In the genomic region with DNA sequence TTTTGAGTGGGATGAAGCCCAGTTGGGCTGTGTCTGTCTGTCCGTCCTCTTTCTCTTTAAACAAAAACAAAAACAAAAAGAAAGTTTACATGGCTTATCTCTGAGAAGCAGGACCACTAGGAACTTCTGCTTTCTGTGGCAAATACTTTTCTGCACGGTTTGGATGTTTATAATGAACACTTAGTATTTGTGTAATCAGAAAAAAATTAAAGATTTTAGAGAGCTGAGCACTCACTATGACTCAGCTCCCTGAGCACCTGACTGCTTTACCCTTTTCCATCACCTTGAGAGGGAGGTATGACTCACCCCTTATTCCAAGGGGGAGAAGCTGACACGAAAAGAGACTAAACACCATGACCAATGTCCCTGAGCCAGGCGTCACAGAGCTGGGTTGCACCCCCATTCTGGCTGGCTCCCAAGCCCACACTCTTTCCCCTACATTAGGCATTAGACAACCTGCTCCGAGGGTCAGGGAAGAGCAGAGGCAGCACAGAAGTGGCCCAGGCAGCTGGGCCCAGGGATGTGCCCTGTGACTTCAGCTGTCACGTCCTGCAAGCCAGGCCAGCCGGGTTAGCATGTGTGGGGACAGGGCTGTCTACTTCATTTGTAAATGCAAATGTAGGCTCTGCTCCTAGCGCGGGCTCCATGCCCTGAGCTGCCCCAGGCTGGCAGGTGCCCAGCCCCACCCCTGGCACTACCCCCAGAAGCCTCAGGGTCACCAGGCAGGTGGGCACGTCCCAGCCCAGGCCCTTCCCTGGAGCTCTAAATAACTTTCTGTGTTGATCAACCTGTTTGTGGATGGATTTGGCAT, we compare ENCODE assay signal across 10 cellular contexts. TPM values are rescaled to one million over a fixed set of nuclear protein-coding genes. Genes with fewer than 3 reads are reported as not detected.
A peak's percentile ranks its signal among the peaks of the same experiment; 100 is the strongest.
DNase-seq lines count a peak whose midpoint lies in the region; ATAC-seq and TF ChIP-seq lines count a peak whose summit lies in the region.
"Had no signal": no experiment of that assay in that cellular context is flagged by ENCODE, and none has a peak within 500 bp of the region (broad histone marks: within the 10 kb centered on the region; RNA-seq: fewer than 3 reads in every experiment).

No MANE protein-coding gene starts in this region.

- TF ChIP-seq CTCF in fibroblast of villous mesenchyme (IDR thresholded peaks at IDR 0.05; ENCODE audit: insufficient read depth, low read depth, low read length), result no peak

- peak; percentile 12 to 14 for DNase-seq in activated CD4-positive, alpha-beta T cell treated with anti-CD3 and anti-CD28 coated beads for 4 hours
- no peak for DNase-seq in activated CD4-positive, alpha-beta T cell treated with anti-CD3 and anti-CD28 coated beads for 1 hour
- DNase-seq in RPMI7951 (ENCODE audit: low read depth) (peak; percentile 71), fibroblast of villous mesenchyme (ENCODE audit: low read depth) (peak; percentile 22), epidermal melanocyte (ENCODE audit: insufficient read length, low spot score) (no peak), SK-N-DZ (ENCODE audit: low spot score) (no peak)
- peak; percentile 28 for DNase-seq in stimulated activated naive CD8-positive, alpha-beta T cell treated with anti-CD3 and anti-CD28 coated beads, Interleukin-15, Interleukin-2, amounts not matched to agents 100 U/mL and 50 U/mL, for 24 hours
- DNase-seq: CD4-positive, CD25-positive, alpha-beta regulatory T cell had no signal

- ATAC-seq in stimulated activated naive CD8-positive, alpha-beta T cell treated with anti-CD3 and anti-CD28 coated beads, Interleukin-15, Interleukin-2, amounts not matched to agents 100 U/mL and 50 U/mL, for 24 hours, result peak; percentile 77
- no peak for ATAC-seq in HG02970 (IDR thresholded peaks at IDR 0.05; ENCODE audit: low FRiP score, unreplicated experiment)

- no peak overlapping the region for H3K4me3 ChIP-seq in fibroblast of villous mesenchyme (ENCODE audit: low read depth, low read length)

RNA-seq across cellular contexts. Expression of a gene that starts 30.4 kb away (rescaled TPM):
- total RNA-seq in RPMI7951 (2014; rRNA removed; shearing (Covaris generic)), result 0.59 and 0.96 TPM in 2 replicates
- total RNA-seq in fibroblast of villous mesenchyme, result under 0.01 TPM in 1 of 2 replicates, not detected in the other
- polyA plus RNA-seq in SK-N-DZ (2014; cell fraction: cytosol; rRNA removed), result 0.71 and 1.4 TPM in 2 replicates
- 3.6 and 3.7 TPM in 2 replicates for polyA plus RNA-seq in SK-N-DZ (2014; cell fraction: nucleus; rRNA removed)
- polyA plus RNA-seq: CD4-positive, CD25-positive, alpha-beta regulatory T cell; IgD-negative memory B cell had no signal

Comparison
In these comparisons a context has a peak if more than half of its experiments do, and no peak if none do; other contexts are left out.
1. DNase-seq: peak in activated CD4-positive, alpha-beta T cell treated with anti-CD3 and anti-CD28 coated beads for 4 hours (2 of 2), RPMI7951 (single experiment), fibroblast of villous mesenchyme (single experiment) and stimulated activated naive CD8-positive, alpha-beta T cell treated with anti-CD3 and anti-CD28 coated beads, Interleukin-15, Interleukin-2, amounts not matched to agents 100 U/mL and 50 U/mL, for 24 hours (single experiment); none in activated CD4-positive, alpha-beta T cell treated with anti-CD3 and anti-CD28 coated beads for 1 hour (single experiment), epidermal melanocyte (single experiment) and SK-N-DZ (single experiment).